ENCODE assay signal across 13 cellular contexts in the genomic region with DNA sequence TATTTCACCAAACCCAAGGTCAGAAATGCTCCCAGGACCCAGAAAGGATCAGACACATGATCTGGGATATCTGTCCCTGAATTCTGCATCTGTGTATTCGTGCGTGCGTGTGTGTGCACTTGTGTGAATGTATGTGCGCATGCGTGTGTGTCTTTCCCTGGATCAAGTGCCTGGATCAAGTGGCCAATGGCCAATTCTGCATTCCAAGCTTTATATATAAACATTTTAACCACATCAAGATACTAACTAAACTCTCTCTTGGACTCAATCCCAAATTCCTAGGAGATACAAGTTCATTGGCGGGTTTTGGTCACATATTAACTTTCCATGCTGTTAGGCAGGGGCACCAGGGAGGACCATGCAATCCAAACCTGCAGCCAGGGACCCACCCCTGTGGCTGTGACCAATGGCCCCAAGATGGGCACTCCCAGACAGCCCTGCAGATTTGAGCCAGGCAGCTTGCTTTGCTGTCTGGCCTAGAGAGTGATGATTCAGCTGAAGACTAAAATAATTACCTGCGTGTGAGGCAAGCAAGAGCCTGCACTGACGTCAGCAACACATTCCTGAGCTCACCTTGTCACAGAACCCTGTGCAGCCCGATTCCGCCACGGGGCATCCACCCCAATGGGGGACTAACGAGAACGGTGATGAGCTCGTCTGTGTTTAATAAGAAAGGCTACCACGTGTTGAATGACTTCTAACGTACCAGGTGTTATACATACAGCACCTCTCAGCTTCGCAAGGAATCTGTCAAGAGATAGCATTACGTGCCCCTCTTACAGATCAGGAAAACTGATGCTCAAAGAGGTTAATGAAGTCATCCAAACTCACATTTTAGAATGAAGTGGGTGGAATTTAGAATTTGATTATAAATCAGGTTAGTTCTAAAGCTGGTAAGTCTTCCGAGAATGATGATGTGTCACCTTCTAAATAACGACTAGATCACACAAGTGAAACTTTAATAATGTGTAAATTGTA. TPM values are rescaled to one million over a fixed set of nuclear protein-coding genes. Genes with fewer than 3 reads are reported as not detected.
DNase-seq lines count a peak whose midpoint lies in the region; ATAC-seq, FAIRE-seq and TF ChIP-seq lines count a peak whose summit lies in the region.
"Had no signal": no experiment of that assay in that cellular context is flagged by ENCODE, and none has a peak within 500 bp of the region (broad histone marks: within the 10 kb centered on the region; RNA-seq: fewer than 3 reads in every experiment).

No MANE protein-coding gene starts in this region.

- H3K27me3 ChIP-seq in HUES48 (ENCODE audit: control insufficient read depth, insufficient read depth, low read length) (no peaks in the 10 kb centered on the region), small intestine (ENCODE audit: control insufficient read depth in 2 of 2, insufficient read depth in 2 of 2, low read length in 2 of 2) (no peaks in the 10 kb centered on the region)

- H3K36me3 ChIP-seq in HUES48 (ENCODE audit: control insufficient read depth, insufficient read depth, low read length) (no peaks in the 10 kb centered on the region), small intestine (ENCODE audit: control insufficient read depth in 2 of 2, insufficient read depth in 2 of 2, low read length in 2 of 2) (no peaks in the 10 kb centered on the region)

- H3K27ac ChIP-seq in HUES48 (ENCODE audit: low read depth, low read length): no peak overlapping the region
- H3K27ac ChIP-seq in small intestine (ENCODE audit: low read depth in 1 of 2, low read length in 1 of 2): no peak overlapping the region

- ATAC-seq in HG03135 (IDR thresholded peaks at IDR 0.05; ENCODE audit: unreplicated experiment): no peak

- H3K4me3 Mint-ChIP-seq in brain: no peak overlapping the region
- H3K4me3 Mint-ChIP-seq: HFFc6; stimulated activated naive CD8-positive, alpha-beta T cell treated with anti-CD3 and anti-CD28 coated beads, Interleukin-15, Interleukin-2, amounts not matched to agents 100 ng/mL and 50 ng/mL, for 24 hours had no signal

- H3K4me1 ChIP-seq in HUES48 (ENCODE audit: control insufficient read depth, insufficient read depth, low read length): peaks cover 41% of the 10 kb centered on the region
- H3K4me1 ChIP-seq in small intestine (ENCODE audit: control insufficient read depth in 2 of 2, insufficient read depth in 1 of 2, low read depth in 1 of 2, low read length in 1 of 2): peaks cover 8 to 11% of the 10 kb centered on the region in 2 donors

- DNase-seq in islet precursor cell: peak; percentile 81
- DNase-seq in small intestine: peak; percentile 73
- no peak for DNase-seq in GM10266 (ENCODE audit: extremely low spot score)
- DNase-seq in stimulated activated CD4-positive, alpha-beta T cell treated with anti-CD3 and anti-CD28 coated beads, Interleukin-2, amount 100 ng/mL, for 48 hours: no peak
- no peak for DNase-seq in HuH-7.5 (ENCODE audit: low spot score)
- DNase-seq: DMS79 treated with DMSO at 0.1 percent for 48 hours; HFFc6; NCI-H510A treated with DMSO at 0.1 percent for 48 hours; stimulated activated CD4-positive, alpha-beta T cell treated with anti-CD3 and anti-CD28 coated beads, Interleukin-15, amount 100 ng/mL, for 24 hours had no signal

- H3K9ac ChIP-seq in HUES48 (ENCODE audit: low read depth, low read length): no peak overlapping the region

- peaks cover 72% of the 10 kb centered on the region for H3K4me1 Mint-ChIP-seq in brain

- no peak for TF ChIP-seq CTCF in brain (conservative IDR thresholded peaks at IDR 0.05)
- no peak for TF ChIP-seq CTCF in GM10266 (IDR thresholded peaks at IDR 0.05; ENCODE audit: control insufficient read depth, insufficient read depth, low read depth, missing control alignments)

- H3K4me3 ChIP-seq in HUES48 (ENCODE audit: low read depth, low read length): 0 out of 2 replicates have a peak overlapping the region, but pooled peaks have one; percentile 2
- no peak overlapping the region for H3K4me3 ChIP-seq in small intestine (ENCODE audit: low read depth in 1 of 2, low read length in 2 of 2)

- peaks cover 0 to 2% (median 0%) of the 10 kb centered on the region in 5 experiments for H3K9me3 Mint-ChIP-seq in brain
- H3K9me3 Mint-ChIP-seq: HFFc6; stimulated activated naive CD8-positive, alpha-beta T cell treated with anti-CD3 and anti-CD28 coated beads, Interleukin-15, Interleukin-2, amounts not matched to agents 100 ng/mL and 50 ng/mL, for 24 hours had no signal

- H3K9me3 ChIP-seq in HUES48 (ENCODE audit: control insufficient read depth, insufficient read depth, low read length): no peaks in the 10 kb centered on the region
- H3K9me3 ChIP-seq in small intestine (ENCODE audit: control insufficient read depth, low read depth): no peaks in the 10 kb centered on the region

- FAIRE-seq in small intestine (lab: Jason Lieb, UNC): no peak

- no peaks in the 10 kb centered on the region for H3K36me3 Mint-ChIP-seq in brain

- 59 to 69% (median 67%) methylated on average over 20 of the region's 20 CpGs for WGBS in small intestine, 3 donors

- peaks cover 3% of the 10 kb centered on the region for H3K27me3 Mint-ChIP-seq in brain
- H3K27me3 Mint-ChIP-seq: stimulated activated naive CD8-positive, alpha-beta T cell treated with anti-CD3 and anti-CD28 coated beads, Interleukin-15, Interleukin-2, amounts not matched to agents 100 ng/mL and 50 ng/mL, for 24 hours had no signal

- peak overlapping the region in 4 of 5 experiments; percentile 58 to 94 (median 67) for H3K27ac Mint-ChIP-seq in brain
- H3K27ac Mint-ChIP-seq: HFFc6; stimulated activated naive CD8-positive, alpha-beta T cell treated with anti-CD3 and anti-CD28 coated beads, Interleukin-15, Interleukin-2, amounts not matched to agents 100 ng/mL and 50 ng/mL, for 24 hours had no signal

RNA-seq across cellular contexts. Expression of gene ROCK2, which starts 45.4 kb away (rescaled TPM):
- polyA plus RNA-seq in brain (ENCODE audit: insufficient read depth, low read depth, low replicate concordance) (2.8 TPM), small intestine (10 to 100 TPM; 12.0 to 17.7 (median 14.3) TPM)

Comparison
In these comparisons a context has a peak if more than half of its experiments do, and no peak if none do; other contexts are left out.
1. DNase-seq: peak in islet precursor cell (single experiment) and small intestine (single experiment); none in GM10266 (single experiment), stimulated activated CD4-positive, alpha-beta T cell treated with anti-CD3 and anti-CD28 coated beads, Interleukin-2, amount 100 ng/mL, for 48 hours (0 of 2) and HuH-7.5 (single experiment).